Comparison of ENCODE assay signal across 9 cellular contexts in genomic region chr11:32434387-32435151, GRCh38. TPM values are rescaled to one million over a fixed set of nuclear protein-coding genes. Genes with fewer than 3 reads are reported as not detected.
DNase-seq lines count a peak whose midpoint lies in the region; ATAC-seq and TF ChIP-seq lines count a peak whose summit lies in the region.
"Had no signal": no experiment of that assay in that cellular context is flagged by ENCODE, and none has a peak within 500 bp of the region (broad histone marks: within the 10 kb centered on the region; RNA-seq: fewer than 3 reads in every experiment).

No MANE protein-coding gene starts in this region.

- H3K9ac ChIP-seq in PC-3 (ENCODE audit: low read length) (peak overlapping the region; percentile 76), skeletal muscle tissue (ENCODE audit: low read depth in 1 of 3, low read length in 3 of 3) (no peak overlapping the region)

- H3K4me3 ChIP-seq in PC-3 (ENCODE audit: low read length) (peak overlapping the region; percentile 86), cardiac muscle cell (peak overlapping the region; percentile 22), skeletal muscle tissue (ENCODE audit: low read length in 3 of 3) (peak overlapping the region in 2 of 3 donors; percentile 14 to 41)

- no peak overlapping the region for H3K27ac ChIP-seq in PC-3 (ENCODE audit: low read length)
- H3K27ac ChIP-seq in cardiac muscle cell: no peak overlapping the region
- no peak overlapping the region for H3K27ac ChIP-seq in skeletal muscle tissue (ENCODE audit: low read depth, low read length)

- no peaks in the 10 kb centered on the region for H3F3A ChIP-seq in PC-3 (ENCODE audit: low read length, unreplicated experiment)

- no TSS peak for BruUV-seq in PC-3 (replicated peaks; lab: Mats Ljungman, UMichigan)

- H3K4me1 ChIP-seq in PC-3 (ENCODE audit: insufficient read depth, low read length) (peaks cover 12% of the 10 kb centered on the region; the same call in 1 of the 2 replicates), cardiac muscle cell (ENCODE audit: low read depth) (peaks cover 4% of the 10 kb centered on the region), skeletal muscle tissue (ENCODE audit: control insufficient read depth in 3 of 3, insufficient read depth in 3 of 3, low read length in 3 of 3) (peaks cover 5 to 22% (median 5%) of the 10 kb centered on the region in 3 donors)

- intact Hi-C loops in PC-3 (cut with micrococcal nuclease): no loop called here

- H3K27me3 ChIP-seq in PC-3 (ENCODE audit: low read length) (no peaks in the 10 kb centered on the region), cardiac muscle cell (peaks cover 100% of the 10 kb centered on the region), skeletal muscle tissue (ENCODE audit: control insufficient read depth in 3 of 3, insufficient read depth in 3 of 3, low read length in 3 of 3) (peaks cover 88 to 94% (median 89%) of the 10 kb centered on the region in 3 donors)

- H3K9me2 ChIP-seq in PC-3 (replicated peaks; ENCODE audit: low read length): no peaks in the 10 kb centered on the region

- H3K79me2 ChIP-seq in PC-3 (ENCODE audit: low read length): peaks cover 30% of the 10 kb centered on the region

- H3K9me3 ChIP-seq in PC-3 (ENCODE audit: low read length) (no peaks in the 10 kb centered on the region), cardiac muscle cell (ENCODE audit: low read depth) (no peaks in the 10 kb centered on the region), skeletal muscle tissue (ENCODE audit: control insufficient read depth in 3 of 3, low read length in 3 of 3) (no peaks in the 10 kb centered on the region)

- no peaks in the 10 kb centered on the region for H4K20me1 ChIP-seq in PC-3 (ENCODE audit: low read length)

- POLR2A ChIA-PET in PC-3 (lab: Charles Lee; ENCODE audit: unreplicated experiment): interaction anchor here (0.5 to 0.6 kb wide), 2 partner anchors 25 to 373 kb away, joined by 4 to 5 read pairs; no protein-coding TSS in a partner anchor

- peak; percentile 52 for DNase-seq in DMS 273 (lab: John Stamatoyannopoulos, UW; ENCODE audit: unreplicated experiment)
- no peak for DNase-seq in DMS 273 treated with DMSO at 0.1 percent for 48 hours (lab: John Stamatoyannopoulos, UW)
- DNase-seq in PC-3: peak; percentile 62
- DNase-seq in cardiac muscle cell (ENCODE audit: low read depth in 1 of 2, low spot score in 1 of 2): peak in 1 of 2 donors; percentile 87
- DNase-seq in midbrain (lab: John Stamatoyannopoulos, UW): no peak
- DNase-seq in central memory CD4-positive, alpha-beta T cell: no peak
- DNase-seq: NCI-H1694 treated with DMSO at 0.1 percent for 48 hours had no signal

- peak overlapping the region; percentile 91 for H2AFZ ChIP-seq in PC-3 (ENCODE audit: low read length)

- H3K4me2 ChIP-seq in PC-3 (ENCODE audit: low read length): peak overlapping the region; percentile 88

- H3K36me3 ChIP-seq in PC-3 (ENCODE audit: low read depth, low read length) (no peaks in the 10 kb centered on the region), cardiac muscle cell (no peaks in the 10 kb centered on the region), skeletal muscle tissue (ENCODE audit: control insufficient read depth in 3 of 3, insufficient read depth in 3 of 3, low read length in 3 of 3) (no peaks in the 10 kb centered on the region)

- TF ChIP-seq CTCF in PC-3 (conservative IDR thresholded peaks at IDR 0.05; ENCODE audit: low read depth, low read length) (peak; percentile 57), cardiac muscle cell (IDR thresholded peaks at IDR 0.05; ENCODE audit: low read depth, low read length) (peak; percentile 49)

- ATAC-seq in PC-3 (peak; percentile 65), GM19023 (IDR thresholded peaks at IDR 0.05; ENCODE audit: unreplicated experiment) (no peak)

- CTCF ChIA-PET in PC-3 (lab: Charles Lee): no interaction called here

RNA-seq across cellular contexts. Expression of gene WT1, which starts 0.8 kb away (rescaled TPM):
- 8.5 and 9.1 TPM in 2 replicates for total RNA-seq in PC-3 (2014; rRNA removed)
- total RNA-seq in cardiac muscle cell: 5.0 and 5.2 TPM in 2 replicates
- 0.70 and 3.0 TPM in 2 replicates for polyA plus RNA-seq in cardiac muscle cell
- total RNA-seq in skeletal muscle tissue: not detected

Comparison
In these comparisons a context has a peak if more than half of its experiments do, and no peak if none do; other contexts are left out.
1. DNase-seq: peak in DMS 273 (single experiment) and PC-3 (single experiment); none in DMS 273 treated with DMSO at 0.1 percent for 48 hours (single experiment), midbrain (single experiment) and central memory CD4-positive, alpha-beta T cell (single experiment).
2. H3K4me3 ChIP-seq: peak in every context shown above with its lines; median percentile 86 in PC-3; 28 in skeletal muscle tissue; 22 in cardiac muscle cell.